ENCODE assay signal across 26 cellular contexts in the genomic region with DNA sequence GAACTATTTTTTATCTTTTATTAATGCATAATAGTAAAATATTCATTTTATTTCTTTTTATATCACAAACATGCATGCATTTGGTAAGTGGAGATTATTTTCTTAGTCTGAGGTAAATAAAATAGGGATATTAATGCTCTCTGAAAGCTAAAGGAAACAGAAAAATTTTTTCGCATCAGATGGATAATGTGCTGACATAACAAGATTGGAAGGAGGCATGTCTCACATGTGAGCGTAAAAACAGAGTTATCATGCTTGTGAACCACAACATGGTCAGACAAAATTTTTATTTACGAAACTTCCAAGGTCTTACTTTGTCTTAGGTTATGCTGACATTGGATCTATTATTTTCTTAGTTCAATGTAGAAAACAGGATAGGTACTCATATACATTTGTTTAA.
"Had no signal": no experiment of that assay in that cellular context is flagged by ENCODE, and none has a peak within 500 bp of the region (broad histone marks: within the 10 kb centered on the region; RNA-seq: fewer than 3 reads in every experiment).

No MANE protein-coding gene starts in this region.

- ATAC-seq: stimulated activated effector memory CD8-positive, alpha-beta T cell treated with anti-CD3 and anti-CD28 coated beads, Interleukin-12 subunit alpha, Interleukin-12 subunit beta, amount 100 ng/mL, for 72 hours; stimulated activated memory B cell treated with anti-CD40 and anti-IgM and Interleukin-4, amounts not matched to agents 10 μg/mL and 1 μg/mL and 100 μg/mL, for 72 hours; stimulated activated naive B cell treated with anti-CD40 and anti-IgM and Interleukin-4, amounts not matched to agents 10 μg/mL and 1 μg/mL and 100 μg/mL, for 72 hours; stimulated activated naive CD8-positive, alpha-beta T cell treated with anti-CD3 and anti-CD28 coated beads, Interleukin-15, amount 100 ng/mL, for 72 hours; stimulated activated naive CD8-positive, alpha-beta T cell treated with anti-CD3 and anti-CD28 coated beads, Interleukin-15, Interleukin-2, amounts not matched to agents 100 U/mL and 50 U/mL, for 24 hours had no signal

- H3K27me3 ChIP-seq: stomach, suprapubic skin, testis, thyroid gland, tibial artery, tibial nerve, transverse colon, upper lobe of left lung, uterus, vagina had no signal

- H3K4me1 ChIP-seq: stomach, suprapubic skin, testis, thyroid gland, tibial artery, tibial nerve, transverse colon, upper lobe of left lung, uterus, vagina had no signal

- DNase-seq: stimulated activated CD4-positive, alpha-beta T cell treated with anti-CD3 and anti-CD28 coated beads, Interleukin-2, amount 100 ng/mL, for 48 hours; stimulated activated CD4-positive, alpha-beta T cell treated with anti-CD3 and anti-CD28 coated beads, Interleukin-4, amount 100 ng/mL, for 1 hour; stimulated activated CD4-positive, alpha-beta T cell treated with anti-CD3 and anti-CD28 coated beads, Interleukin-4, amount 100 ng/mL, for 24 hours; stimulated activated CD4-positive, alpha-beta T cell treated with anti-CD3 and anti-CD28 coated beads, Interleukin-4, amount 100 ng/mL, for 4 hours; stimulated activated CD8-positive, alpha-beta memory T cell treated with anti-CD3 and anti-CD28 coated beads, Interleukin-4, amount 100 ng/mL, for 48 hours; stimulated activated naive B cell treated with anti-CD40 and anti-IgM and Interleukin-4, amounts not matched to agents 10 μg/mL and 1 μg/mL and 100 μg/mL, for 72 hours; stimulated activated naive CD4-positive, alpha-beta T cell; stimulated activated naive CD4-positive, alpha-beta T cell treated with Interleukin-2 at 50 U/mL for 16 hours; stimulated activated naive CD8-positive, alpha-beta T cell treated with anti-CD3 and anti-CD28 coated beads, Interleukin-15, amount 100 ng/mL, for 72 hours; stimulated activated naive CD8-positive, alpha-beta T cell treated with anti-CD3 and anti-CD28 coated beads, Interleukin-15, Interleukin-2, amounts not matched to agents 100 U/mL and 50 U/mL, for 24 hours; stomach; substantia nigra; testis; thyroid gland; tibial artery; transverse colon; trophoblast cell; upper lobe of left lung; uterus had no signal

- H3K27ac ChIP-seq: stomach, suprapubic skin, testis, thoracic aorta, thyroid gland, tibial artery, tibial nerve, transverse colon, upper lobe of left lung, uterus, vagina had no signal

- H3K9me3 ChIP-seq: stomach, testis, thoracic aorta, thyroid gland, tibial artery, tibial nerve, transverse colon, upper lobe of left lung, uterus, vagina had no signal

- FAIRE-seq: urothelium cell line had no signal

- H3K36me3 ChIP-seq: stomach, suprapubic skin, thoracic aorta, thyroid gland, tibial artery, tibial nerve, transverse colon, upper lobe of left lung, uterus, vagina had no signal

- H3K4me3 ChIP-seq: stomach, suprapubic skin, testis, thoracic aorta, thyroid gland, tibial artery, tibial nerve, transverse colon, upper lobe of left lung, uterus, vagina had no signal
